Comparison of ENCODE assay signal across 15 cellular contexts in the genomic region with DNA sequence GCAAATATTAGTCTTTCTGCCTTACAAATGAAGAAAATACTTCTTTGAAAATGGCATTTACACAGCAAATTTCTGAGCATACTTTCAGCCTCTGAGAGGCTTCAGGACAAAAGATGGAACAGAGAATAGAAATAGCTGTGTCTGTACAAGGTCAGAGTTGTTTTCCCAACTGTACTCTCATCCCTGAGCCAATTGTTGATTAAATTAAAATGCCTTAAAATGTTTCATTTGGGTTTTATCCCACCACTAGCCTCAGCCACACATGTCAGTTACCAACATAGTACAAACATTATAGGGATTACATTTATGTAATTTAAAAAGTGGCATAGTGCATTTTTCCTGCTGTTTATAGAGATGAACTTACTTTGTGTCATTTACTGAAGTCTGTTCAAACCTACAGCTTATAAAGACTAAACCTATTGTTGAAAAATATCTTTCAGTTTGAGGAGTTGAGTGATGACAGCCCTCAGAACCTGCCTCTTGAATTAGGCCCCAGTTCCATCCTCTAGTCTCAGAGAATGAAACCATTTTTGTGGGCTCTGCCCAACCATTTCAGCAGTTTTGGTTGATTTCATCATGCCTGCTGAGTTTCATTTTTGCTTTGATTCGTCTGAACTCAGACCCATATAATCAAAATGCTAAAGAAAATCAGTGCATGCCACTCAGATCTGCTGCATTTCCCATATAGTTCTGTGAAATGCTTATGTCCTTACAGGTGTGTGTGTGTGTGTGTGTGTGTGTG.
DNase-seq lines count a peak whose midpoint lies in the region; ATAC-seq and TF ChIP-seq lines count a peak whose summit lies in the region.
"Had no signal": no experiment of that assay in that cellular context is flagged by ENCODE, and none has a peak within 500 bp of the region (broad histone marks: within the 10 kb centered on the region; RNA-seq: fewer than 3 reads in every experiment).

No MANE protein-coding gene starts in this region.

- no peak overlapping the region for H3K27ac Mint-ChIP-seq in osteocyte (ENCODE audit: unreplicated experiment)
- H3K27ac Mint-ChIP-seq: naive B cell had no signal

- TF ChIP-seq POLR2A in Peyer's patch (IDR thresholded peaks at IDR 0.05), result no peak

- H3K4me3 Mint-ChIP-seq in osteocyte (ENCODE audit: unreplicated experiment), result no peak overlapping the region
- H3K4me3 Mint-ChIP-seq: naive B cell had no signal

- ATAC-seq in HG02798 (IDR thresholded peaks at IDR 0.05; ENCODE audit: poor library complexity, unreplicated experiment) (peak; percentile 83), HG03521 (IDR thresholded peaks at IDR 0.05; ENCODE audit: unreplicated experiment) (peak; percentile 87)

- H3K27me3 Mint-ChIP-seq in osteocyte (ENCODE audit: unreplicated experiment), result no peaks in the 10 kb centered on the region
- H3K27me3 Mint-ChIP-seq: naive B cell had no signal

- no peak overlapping the region for H3K27ac ChIP-seq in Peyer's patch
- H3K27ac ChIP-seq: cardiac muscle cell, esophagus squamous epithelium, WERI-Rb-1 had no signal

- peak; percentile 34 for DNase-seq in GM06990 (ENCODE audit: extremely low read depth, insufficient read length)
- peak; percentile 7 for DNase-seq in GM19240 (ENCODE audit: insufficient read length, low spot score)
- DNase-seq in HCEC 1CT, result no peak
- DNase-seq in osteocyte (ENCODE audit: extremely low spot score, unreplicated experiment), result no peak
- no peak for DNase-seq in NCI-H1930 (lab: John Stamatoyannopoulos, UW)
- DNase-seq in Peyer's patch, result no peak
- DNase-seq: AML-193; esophagus squamous epithelium; KG1; naive B cell; stimulated activated CD8-positive, alpha-beta memory T cell treated with anti-CD3 and anti-CD28 coated beads, Interleukin-4, amount 100 ng/mL, for 48 hours; WERI-Rb-1 had no signal

- TF ChIP-seq CTCF in GM06990 (IDR thresholded peaks at IDR 0.05; ENCODE audit: insufficient read depth, low read length, poor library complexity, severe bottlenecking), result no peak
- no peak for TF ChIP-seq CTCF in osteocyte (IDR thresholded peaks at IDR 0.05)
- TF ChIP-seq CTCF in Peyer's patch (IDR thresholded peaks at IDR 0.05), result no peak

- peaks cover 17% of the 10 kb centered on the region for H3K9me3 Mint-ChIP-seq in osteocyte (ENCODE audit: unreplicated experiment)

- no peaks in the 10 kb centered on the region for H3K9me3 ChIP-seq in Peyer's patch
- H3K9me3 ChIP-seq: esophagus squamous epithelium had no signal

- no peaks in the 10 kb centered on the region for H3K36me3 Mint-ChIP-seq in osteocyte (ENCODE audit: unreplicated experiment)
- H3K36me3 Mint-ChIP-seq: naive B cell had no signal

- H3K36me3 ChIP-seq in GM06990 (ENCODE audit: control insufficient read depth, insufficient read depth, low read length) (no peaks in the 10 kb centered on the region), Peyer's patch (no peaks in the 10 kb centered on the region)
- H3K36me3 ChIP-seq: cardiac muscle cell, esophagus squamous epithelium, WERI-Rb-1 had no signal

- no peaks in the 10 kb centered on the region for H3K4me1 Mint-ChIP-seq in osteocyte (ENCODE audit: unreplicated experiment)
- H3K4me1 Mint-ChIP-seq: naive B cell had no signal

- H3K27me3 ChIP-seq in GM06990 (replicated peaks; ENCODE audit: control insufficient read depth, insufficient read depth, low read length) (no peaks in the 10 kb centered on the region), Peyer's patch (no peaks in the 10 kb centered on the region)
- H3K27me3 ChIP-seq: cardiac muscle cell, esophagus squamous epithelium had no signal

- H3K4me1 ChIP-seq in Peyer's patch, result no peaks in the 10 kb centered on the region
- H3K4me1 ChIP-seq: esophagus squamous epithelium had no signal

- no peak overlapping the region for H3K4me3 ChIP-seq in GM06990 (replicated peaks; ENCODE audit: low read depth, low read length)
- H3K4me3 ChIP-seq in Peyer's patch, result no peak overlapping the region
- H3K4me3 ChIP-seq: cardiac muscle cell, esophagus squamous epithelium had no signal

Comparison
In these comparisons a context has a peak if more than half of its experiments do, and no peak if none do; other contexts are left out.
1. DNase-seq: peak in GM06990 (single experiment) and GM19240 (single experiment); none in HCEC 1CT (single experiment), osteocyte (single experiment), NCI-H1930 (0 of 2) and Peyer's patch (0 of 3).